In genomic region chr11:43278302-43278956, GRCh38 we compare ENCODE assay signal across 8 cellular contexts. TPM values are rescaled to one million over a fixed set of nuclear protein-coding genes. Genes with fewer than 3 reads are reported as not detected.
A peak's percentile ranks its signal among the peaks of the same experiment; 100 is the strongest.
DNase-seq lines count a peak whose midpoint lies in the region; ATAC-seq, FAIRE-seq and TF ChIP-seq lines count a peak whose summit lies in the region.

No MANE protein-coding gene starts in this region.

- no peaks in the 10 kb centered on the region for H3K9me2 ChIP-seq in HCT116 (ENCODE audit: insufficient read depth)

- H3K4me2 ChIP-seq in HCT116 (ENCODE audit: low read length) = no peak overlapping the region

- no peaks in the 10 kb centered on the region for H4K20me1 ChIP-seq in HCT116 (ENCODE audit: insufficient read depth)

- no peak overlapping the region for H3K9ac ChIP-seq in HCT116 (ENCODE audit: low read length)

- H3K4me1 ChIP-seq in HCT116 (ENCODE audit: control insufficient read depth in 1 of 2, insufficient read depth in 2 of 2, low read length in 2 of 2) (no peaks in the 10 kb centered on the region), small intestine (ENCODE audit: control insufficient read depth in 2 of 2, insufficient read depth in 1 of 2, low read depth in 1 of 2, low read length in 1 of 2) (no peaks in the 10 kb centered on the region)

- ATAC-seq in HCT116 (peak; percentile 87), T-cell (replicated peaks in 1 of 4) (no peak)
- no peak for ATAC-seq in stimulated activated naive CD8-positive, alpha-beta T cell treated with anti-CD3 and anti-CD28 coated beads, Interleukin-15, Interleukin-2, amounts not matched to agents 100 U/mL and 50 U/mL, for 24 hours

- H3K4me1 Mint-ChIP-seq in T-cell = no peaks in the 10 kb centered on the region

- H3K9me3 ChIP-seq in HCT116 (ENCODE audit: control insufficient read depth in 1 of 2, insufficient read depth in 1 of 2, low read depth in 1 of 2, low read length in 2 of 2) = no peaks in the 10 kb centered on the region
- H3K9me3 ChIP-seq in small intestine (ENCODE audit: control insufficient read depth, low read depth) = no peaks in the 10 kb centered on the region

- WGBS in small intestine, 3 donors = 38 to 53% (median 46%) methylated on average over 9 of the region's 9 CpGs

- H3K79me2 ChIP-seq in HCT116 (ENCODE audit: insufficient read depth, low read length) = no peaks in the 10 kb centered on the region

- no peak for DNase-seq in BJ (ENCODE audit: low read depth)
- peak; percentile 33 for DNase-seq in HCT116 (ENCODE audit: low read depth, low spot score)
- DNase-seq in NCI-H82 (lab: John Stamatoyannopoulos, UW) = peak; percentile 82
- DNase-seq in epithelial cell of esophagus (ENCODE audit: low read depth) = peak; percentile 39
- peak; percentile 5 for DNase-seq in small intestine
- DNase-seq in stimulated activated naive CD8-positive, alpha-beta T cell treated with anti-CD3 and anti-CD28 coated beads, Interleukin-15, Interleukin-2, amounts not matched to agents 100 U/mL and 50 U/mL, for 24 hours = no peak
- no peak for DNase-seq in NCI-H187 (lab: John Stamatoyannopoulos, UW)
- no peak for DNase-seq in T-cell

- H3K36me3 ChIP-seq in BJ (ENCODE audit: control insufficient read depth, insufficient read depth, low read length) = no peaks in the 10 kb centered on the region
- H3K36me3 ChIP-seq in HCT116 (ENCODE audit: control insufficient read depth in 1 of 2, insufficient read depth in 2 of 2, low read length in 2 of 2) = no peaks in the 10 kb centered on the region
- no peaks in the 10 kb centered on the region for H3K36me3 ChIP-seq in small intestine (ENCODE audit: control insufficient read depth in 2 of 2, insufficient read depth in 2 of 2, low read length in 2 of 2)

- TF ChIP-seq RAD21 in HCT116 (IDR thresholded peaks at IDR 0.05; ENCODE audit: low read depth) = peak; percentile 60

- no peak for TF ChIP-seq POLR2A in HCT116 (IDR thresholded peaks at IDR 0.05; ENCODE audit: borderline replicate concordance, extremely low read depth, insufficient read depth, insufficient read length)

- no peak overlapping the region for H3K27ac Mint-ChIP-seq in T-cell

- intact Hi-C loops in HCT116 (cut with micrococcal nuclease) = loop anchor here (5.0 kb wide), 1 partner anchor 506 kb away; no protein-coding TSS in a partner anchor

- H3K4me3 ChIP-seq in BJ (ENCODE audit: low read depth, low read length) = no peak overlapping the region
- H3K4me3 ChIP-seq in HCT116 (replicated peaks in 1 of 2; ENCODE audit: low read depth in 1 of 2, low read length in 2 of 2) = no peak overlapping the region
- H3K4me3 ChIP-seq in epithelial cell of esophagus (ENCODE audit: low read length) = no peak overlapping the region
- H3K4me3 ChIP-seq in small intestine (ENCODE audit: low read depth in 1 of 2, low read length in 2 of 2) = no peak overlapping the region

- POLR2A ChIA-PET in BJ (lab: Charles Lee) = no interaction called here
- POLR2A ChIA-PET in HCT116 (lab: Charles Lee) = no interaction called here
- POLR2A ChIA-PET in T-cell (lab: Charles Lee) = no interaction called here

- H3K9me3 Mint-ChIP-seq in T-cell = peaks cover 0 to 6% (median 6%) of the 10 kb centered on the region in 3 donors

- H3K27me3 ChIP-seq in BJ (ENCODE audit: control insufficient read depth, insufficient read depth, low read length) (no peaks in the 10 kb centered on the region; the same call in 1 of the 2 replicates), HCT116 (ENCODE audit: insufficient read depth, low read length) (peaks cover 3% of the 10 kb centered on the region; the same call in 1 of the 2 replicates), small intestine (ENCODE audit: control insufficient read depth in 2 of 2, insufficient read depth in 2 of 2, low read length in 2 of 2) (no peaks in the 10 kb centered on the region)

- H3K27ac ChIP-seq in HCT116 (ENCODE audit: low read depth, low read length) = no peak overlapping the region
- no peak overlapping the region for H3K27ac ChIP-seq in small intestine (ENCODE audit: low read depth in 1 of 2, low read length in 1 of 2)

- H3K27me3 Mint-ChIP-seq in T-cell = peaks cover 9 to 21% of the 10 kb centered on the region in 2 donors

- H3K36me3 Mint-ChIP-seq in T-cell = no peaks in the 10 kb centered on the region

- H2AFZ ChIP-seq in HCT116 (ENCODE audit: low read depth, low read length, poor library complexity, severe bottlenecking) = no peak overlapping the region

- CTCF ChIA-PET in BJ (lab: Yijun Ruan, JAX) = interaction anchor here (0.6 to 2.0 kb wide), 9 partner anchors 9 to 510 kb away, joined by 3 to 8 read pairs (median 4); no protein-coding TSS in a partner anchor
- CTCF ChIA-PET in HCT116 (lab: Charles Lee) = interaction anchor here (1.0 kb wide), 1 partner anchor 141 kb away, joined by 3 read pairs; no protein-coding TSS in a partner anchor
- CTCF ChIA-PET in T-cell (lab: Charles Lee) = interaction anchor here in 1 of 2 donors (0.5 kb wide), 1 partner anchor 431 kb away, joined by 3 read pairs; no protein-coding TSS in a partner anchor

- RAD21 ChIA-PET in HCT116 (lab: Charles Lee; ENCODE audit: low non-redundant PET in 1 of 2, low total read pairs in 2 of 2, uncharacterized antibody in 2 of 2, unreplicated experiment in 2 of 2) = no interaction called here

- BruUV-seq in HCT116 (replicated peaks; lab: Mats Ljungman, UMichigan) = no TSS peak

- FAIRE-seq in small intestine (lab: Jason Lieb, UNC) = no peak

- TF ChIP-seq CTCF in BJ (IDR thresholded peaks at IDR 0.05; ENCODE audit: insufficient read depth, low read depth, low read length) (peak; percentile 38), HCT116 (IDR thresholded peaks at IDR 0.05 in 2 of 3, conservative IDR thresholded peaks at IDR 0.05 in 1 of 3; ENCODE audit: borderline replicate concordance in 1 of 3, insufficient read depth in 1 of 3, low read depth in 2 of 3, low read length in 2 of 3) (peak in 2 of 3 experiments; percentile 46 to 54; a peak in 4 of 6 replicates), epithelial cell of esophagus (IDR thresholded peaks at IDR 0.05; ENCODE audit: insufficient read depth, low read depth, low read length, missing control alignments) (peak; percentile 31)

- no peak overlapping the region for H3K4me3 Mint-ChIP-seq in T-cell

TF ChIP-seq in HCT116, 20 proteins besides CTCF, POLR2A, EP300 and RAD21:
- TF ChIP-seq ZFX (IDR thresholded peaks at IDR 0.05) (no peak), SIN3A (IDR thresholded peaks at IDR 0.05; ENCODE audit: low read depth) (no peak), ELF1 (IDR thresholded peaks at IDR 0.05; ENCODE audit: borderline replicate concordance, low read depth) (no peak), EZH2phosphoT487 (IDR thresholded peaks at IDR 0.05; ENCODE audit: borderline replicate concordance) (no peak), EGR1 (IDR thresholded peaks at IDR 0.05; ENCODE audit: low read depth) (no peak), FOSL1 (IDR thresholded peaks at IDR 0.05; ENCODE audit: low read depth) (no peak), CEBPB (IDR thresholded peaks at IDR 0.05; ENCODE audit: low read depth) (no peak), CBX3 (IDR thresholded peaks at IDR 0.05; ENCODE audit: low read depth) (no peak)
TF ChIP-seq in HCT116: peak in this region for 0.

RNA-seq across cellular contexts. Expression of gene API5, which starts 33.4 kb away (rescaled TPM):
- polyA plus RNA-seq in BJ (2011; rRNA removed) (29.3 and 58.2 TPM in 2 replicates), small intestine (10 to 100 TPM; 43.8 to 50.6 (median 45.8) TPM)
- polyA minus RNA-seq in BJ (2011; rRNA and poly(A)+ RNA removed) = 19.5 and 26.5 TPM in 2 replicates
- total RNA-seq in HCT116 (2021; ENCODE audit: unreplicated experiment) (122 TPM), T-cell (100 to 1,000 TPM in 1 of 5 donors, 10 to 100 TPM in 4; 71.1 to 101 (median 97.2) TPM)
- polyA plus RNA-seq in HCT116 (2012) = 26.7 and 36.0 TPM in 2 replicates

Comparison
In these comparisons a context has a peak if more than half of its experiments do, and no peak if none do; other contexts are left out.
1. DNase-seq: peak in HCT116 (single experiment), NCI-H82 (single experiment), epithelial cell of esophagus (single experiment) and small intestine (single experiment); none in BJ (single experiment), stimulated activated naive CD8-positive, alpha-beta T cell treated with anti-CD3 and anti-CD28 coated beads, Interleukin-15, Interleukin-2, amounts not matched to agents 100 U/mL and 50 U/mL, for 24 hours (single experiment), NCI-H187 (0 of 2) and T-cell (0 of 34).
2. Peak in every context shown above with its lines, with median percentiles within 50 percentile points of each other: CTCF ChIP-seq.